In the genomic region with DNA sequence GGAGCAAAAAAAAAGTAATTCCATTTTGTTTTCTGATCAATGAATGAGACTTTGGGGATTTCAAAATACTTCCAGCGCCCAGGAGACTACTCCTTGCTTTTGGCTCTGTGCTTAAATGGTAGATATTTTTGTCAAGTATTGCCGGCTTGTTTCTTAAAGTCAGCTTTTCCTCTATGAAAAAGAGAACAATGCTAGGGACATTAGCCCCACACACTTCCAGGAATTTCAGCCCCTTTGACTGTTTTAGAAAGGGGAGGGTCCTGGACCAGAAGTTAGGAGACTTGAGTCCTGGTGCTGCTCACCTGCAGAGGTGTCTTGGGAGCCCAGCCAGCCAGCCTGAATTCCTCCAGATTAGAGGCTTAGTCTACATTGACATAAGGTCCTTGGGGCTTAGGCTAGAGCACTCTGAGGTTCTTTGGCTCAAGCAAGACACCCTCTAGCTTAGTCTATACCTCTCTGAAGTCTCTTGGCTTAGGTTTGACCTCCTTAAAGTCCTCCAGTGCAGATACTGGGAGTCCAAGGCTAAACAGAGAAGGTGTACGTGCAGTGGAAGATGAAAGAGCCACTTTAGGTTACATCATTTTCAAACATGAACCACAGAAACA, we compare ENCODE assay signal across 8 cellular contexts. TPM values are rescaled to one million over a fixed set of nuclear protein-coding genes. Genes with fewer than 3 reads are reported as not detected.
DNase-seq lines count a peak whose midpoint lies in the region; ATAC-seq and TF ChIP-seq lines count a peak whose summit lies in the region.

No MANE protein-coding gene starts in this region.

- no peak for ATAC-seq in natural killer cell treated with Interleukin-12 subunit alpha and Interleukin-12 subunit beta and Interleukin-15 and Interleukin-18, amount 100 ng/mL, for 72 hours

- peak overlapping the region; percentile 98 for H3K4me3 ChIP-seq in BLaER1
- no peak overlapping the region for H3K4me3 ChIP-seq in NB4 (ENCODE audit: low read depth, low read length)
- H3K4me3 ChIP-seq in colonic mucosa = peak overlapping the region; percentile 77

- H3K27me3 ChIP-seq in BLaER1 (peaks cover 30% of the 10 kb centered on the region), colonic mucosa (no peaks in the 10 kb centered on the region)

- H3K4me2 ChIP-seq in BLaER1 = peak overlapping the region; percentile 88

- peaks cover 27 to 28% of the 10 kb centered on the region in 2 donors for H3K4me1 Mint-ChIP-seq in natural killer cell treated with Interleukin-12 subunit alpha and Interleukin-12 subunit beta and Interleukin-15 and Interleukin-18, amount 100 ng/mL, for 72 hours (ENCODE audit: low read depth in 2 of 2)

- peaks cover 23% of the 10 kb centered on the region for H4K20me1 ChIP-seq in BLaER1

- H3K9me3 ChIP-seq in BLaER1 (no peaks in the 10 kb centered on the region), colonic mucosa (no peaks in the 10 kb centered on the region)

- no peaks in the 10 kb centered on the region for H3K36me3 Mint-ChIP-seq in natural killer cell treated with Interleukin-12 subunit alpha and Interleukin-12 subunit beta and Interleukin-15 and Interleukin-18, amount 100 ng/mL, for 72 hours

- H3K9me3 Mint-ChIP-seq in natural killer cell treated with Interleukin-12 subunit alpha and Interleukin-12 subunit beta and Interleukin-15 and Interleukin-18, amount 100 ng/mL, for 72 hours = no peaks in the 10 kb centered on the region

- H3K9ac ChIP-seq in BLaER1 (peak overlapping the region; percentile 95), colonic mucosa (ENCODE audit: low read depth in 2 of 2, low read length in 2 of 2) (peak overlapping the region in 1 of 2 donors; percentile 94)

- TF ChIP-seq CTCF in NB4 (IDR thresholded peaks at IDR 0.05; ENCODE audit: low read depth, low read length) = no peak
- TF ChIP-seq CTCF in colonic mucosa (IDR thresholded peaks at IDR 0.05) = no peak
- TF ChIP-seq CTCF in GM20000 (IDR thresholded peaks at IDR 0.05; ENCODE audit: extremely low read depth, missing control alignments) = no peak

- H3K4me3 Mint-ChIP-seq in natural killer cell treated with Interleukin-12 subunit alpha and Interleukin-12 subunit beta and Interleukin-15 and Interleukin-18, amount 100 ng/mL, for 72 hours = peak overlapping the region; percentile 96

- intact Hi-C loops in colonic mucosa (cut with DNase I) = no loop called here

- H3K27ac Mint-ChIP-seq in natural killer cell treated with Interleukin-12 subunit alpha and Interleukin-12 subunit beta and Interleukin-15 and Interleukin-18, amount 100 ng/mL, for 72 hours = peak overlapping the region; percentile 62 to 80

- peaks cover 19 to 25% of the 10 kb centered on the region in 2 donors for H3K27me3 Mint-ChIP-seq in natural killer cell treated with Interleukin-12 subunit alpha and Interleukin-12 subunit beta and Interleukin-15 and Interleukin-18, amount 100 ng/mL, for 72 hours

- TF ChIP-seq POLR2A in NB4 (IDR thresholded peaks at IDR 0.05; ENCODE audit: extremely low read depth, insufficient read length) = no peak

- H3K27ac ChIP-seq in BLaER1 (peak overlapping the region; percentile 98; the same call in 1 of the 2 replicates), colonic mucosa (peak overlapping the region; percentile 92)

- DNase-seq in NB4 (ENCODE audit: low read depth) (peak; percentile 12), colonic mucosa (peak; percentile 21), UCSD-AML1 (lab: John Stamatoyannopoulos, UW; ENCODE audit: unreplicated experiment) (no peak), activated gamma-delta T cell treated with Interleukin-2 at 50 U/mL for 16 hours (no peak), NCI-H2227 (lab: John Stamatoyannopoulos, UW; ENCODE audit: unreplicated experiment) (no peak), GM20000 (ENCODE audit: low spot score) (no peak)
- no peak for DNase-seq in natural killer cell treated with Interleukin-12 subunit alpha and Interleukin-12 subunit beta and Interleukin-15 and Interleukin-18, amount 100 ng/mL, for 72 hours (ENCODE audit: low spot score)

- H3K4me1 ChIP-seq in BLaER1 (peaks cover 47% of the 10 kb centered on the region), colonic mucosa (no peaks in the 10 kb centered on the region)

- no peaks in the 10 kb centered on the region for H3K36me3 ChIP-seq in BLaER1
- H3K36me3 ChIP-seq in colonic mucosa = no peaks in the 10 kb centered on the region

RNA-seq across cellular contexts. Expression of a gene that starts 1.6 kb away (rescaled TPM):
- total RNA-seq in colonic mucosa = 10 to 100 TPM; 25.5 to 29.5 TPM
- 10 to 100 TPM in 1 of 2 donors, 1 to 10 TPM in 1; 5.7 to 10.1 TPM for total RNA-seq in natural killer cell treated with Interleukin-12 subunit alpha and Interleukin-12 subunit beta and Interleukin-15 and Interleukin-18, amount 100 ng/mL, for 72 hours

Comparison
In these comparisons a context has a peak if more than half of its experiments do, and no peak if none do; other contexts are left out.
1. DNase-seq: peak in NB4 (single experiment) and colonic mucosa (single experiment); none in natural killer cell treated with Interleukin-12 subunit alpha and Interleukin-12 subunit beta and Interleukin-15 and Interleukin-18, amount 100 ng/mL, for 72 hours (single experiment), UCSD-AML1 (single experiment), activated gamma-delta T cell treated with Interleukin-2 at 50 U/mL for 16 hours (single experiment), NCI-H2227 (single experiment) and GM20000 (single experiment).